8 cellular contexts compared by ENCODE assay signal in genomic region chr1:206706298-206706791, GRCh38. TPM values are rescaled to one million over a fixed set of nuclear protein-coding genes. Genes with fewer than 3 reads are reported as not detected.
A peak's percentile ranks its signal among the peaks of the same experiment; 100 is the strongest.
DNase-seq lines count a peak whose midpoint lies in the region; ATAC-seq and TF ChIP-seq lines count a peak whose summit lies in the region.

No MANE protein-coding gene starts in this region.

- H3K4me1 ChIP-seq in right cardiac atrium (ENCODE audit: control insufficient read depth, insufficient read depth, low read length) (peaks cover 54% of the 10 kb centered on the region), testis (peaks cover 41% of the 10 kb centered on the region)

- ATAC-seq in right cardiac atrium (peak; percentile 32 to 68), GM21717 (IDR thresholded peaks at IDR 0.05; ENCODE audit: unreplicated experiment) (no peak), GM18520 (IDR thresholded peaks at IDR 0.05; ENCODE audit: unreplicated experiment) (no peak)

- no peaks in the 10 kb centered on the region for H3K27me3 ChIP-seq in right cardiac atrium (ENCODE audit: control insufficient read depth, insufficient read depth)
- no peaks in the 10 kb centered on the region for H3K27me3 ChIP-seq in testis

- peak overlapping the region; percentile 92 for H3K27ac ChIP-seq in right cardiac atrium (ENCODE audit: low read length)
- H3K27ac ChIP-seq in testis = no peak overlapping the region

- intact Hi-C loops in right cardiac atrium (cut with DNase I) = no loop called here
- intact Hi-C loops in testis (cut with DNase I; ENCODE audit: low total_unique reads) = no loop called here

- 15% methylated on average over 11 of the region's 11 CpGs for WGBS in right cardiac atrium
- 47 to 48% methylated on average over 9 to 11 of the region's 11 CpGs for WGBS in testis, 2 donors

- peak; percentile 61 for DNase-seq in NCI-H748 (lab: John Stamatoyannopoulos, UW; ENCODE audit: unreplicated experiment)
- no peak for DNase-seq in NCI-H748 treated with DMSO at 0.1 percent for 48 hours (lab: John Stamatoyannopoulos, UW)
- DNase-seq in activated CD4-positive, alpha-beta T cell treated with anti-CD3 and anti-CD28 coated beads, Interleukin-2, amount 50 U/mL, for 48 hours = peak; percentile 70 to 81
- peak; percentile 64 to 75 (median 74) for DNase-seq in right cardiac atrium
- peak; percentile 59 to 75 (median 74) for DNase-seq in stimulated activated CD4-positive, alpha-beta T cell treated with anti-CD3 and anti-CD28 coated beads, TNF-alpha, amount 100 ng/mL, for 48 hours (ENCODE audit: low read depth in 3 of 3)
- DNase-seq in testis = no peak

- no peak for TF ChIP-seq POLR2A in testis (IDR thresholded peaks at IDR 0.05)

- no peaks in the 10 kb centered on the region for H3K9me3 ChIP-seq in right cardiac atrium (ENCODE audit: control insufficient read depth, low read length)
- no peaks in the 10 kb centered on the region for H3K9me3 ChIP-seq in testis

- no peak overlapping the region for H3K4me3 ChIP-seq in right cardiac atrium (ENCODE audit: low read length)
- no peak overlapping the region for H3K4me3 ChIP-seq in testis

- TF ChIP-seq CTCF in testis (IDR thresholded peaks at IDR 0.05) = no peak

- no peaks in the 10 kb centered on the region for H3K36me3 ChIP-seq in testis (ENCODE audit: low read depth, missing control alignments)

RNA-seq across cellular contexts. Expression of gene MAPKAPK2, which starts 21.6 kb away (rescaled TPM):
- total RNA-seq in right cardiac atrium (100 to 1,000 TPM; 192 to 221 (median 216) TPM), testis (10 to 100 TPM; 66.3 to 69.1 TPM)
- polyA plus RNA-seq in right cardiac atrium (129 TPM), testis (ENCODE audit: insufficient read depth, low read depth, low replicate concordance) (76.5 TPM)

Comparison
In these comparisons a context has a peak if more than half of its experiments do, and no peak if none do; other contexts are left out.
1. DNase-seq: peak in NCI-H748 (single experiment), activated CD4-positive, alpha-beta T cell treated with anti-CD3 and anti-CD28 coated beads, Interleukin-2, amount 50 U/mL, for 48 hours (2 of 2), right cardiac atrium (3 of 3) and stimulated activated CD4-positive, alpha-beta T cell treated with anti-CD3 and anti-CD28 coated beads, TNF-alpha, amount 100 ng/mL, for 48 hours (3 of 3); none in NCI-H748 treated with DMSO at 0.1 percent for 48 hours (single experiment) and testis (single experiment).
2. ATAC-seq: peak in right cardiac atrium (2 of 2); none in GM21717 (single experiment) and GM18520 (single experiment).